9 cellular contexts compared by ENCODE assay signal in the genomic region with DNA sequence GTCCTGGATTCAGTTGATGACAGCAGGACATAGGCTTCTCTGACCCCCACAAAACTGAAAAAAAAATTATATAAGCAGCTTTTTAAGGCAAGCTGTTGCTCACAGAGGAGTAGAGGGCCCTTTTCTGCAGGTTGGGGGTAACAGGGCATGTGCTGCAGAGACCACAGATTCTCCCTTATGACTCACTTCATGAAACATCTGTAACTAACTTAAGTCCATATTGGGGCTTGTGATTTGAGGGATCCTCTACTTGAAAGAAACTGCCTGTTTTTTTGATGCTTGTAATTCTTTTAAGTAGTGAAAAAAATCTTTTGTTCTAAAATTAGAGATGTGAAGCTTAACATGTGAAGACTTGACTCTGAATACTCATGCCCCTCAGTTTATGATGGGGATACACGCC. TPM values are rescaled to one million over a fixed set of nuclear protein-coding genes. Genes with fewer than 3 reads are reported as not detected.
DNase-seq lines count a peak whose midpoint lies in the region; ATAC-seq and TF ChIP-seq lines count a peak whose summit lies in the region.
"Had no signal": no experiment of that assay in that cellular context is flagged by ENCODE, and none has a peak within 500 bp of the region (broad histone marks: within the 10 kb centered on the region; RNA-seq: fewer than 3 reads in every experiment).

No MANE protein-coding gene starts in this region.

- POLR2A ChIA-PET in GM10248 (lab: Yijun Ruan, JAX), result no interaction called here

- DNase-seq in GM10248 (ENCODE audit: extremely low spot score), result peak; percentile 75
- peak; percentile 86 for DNase-seq in choroid plexus epithelial cell (ENCODE audit: low read depth)
- DNase-seq in NCI-H510A treated with DMSO at 0.1 percent for 48 hours (lab: John Stamatoyannopoulos, UW), result no peak
- DNase-seq in ureter (ENCODE audit: low spot score), result no peak
- no peak for DNase-seq in ACHN
- no peak for DNase-seq in right lobe of liver

- ATAC-seq in GM19463 (IDR thresholded peaks at IDR 0.05; ENCODE audit: unreplicated experiment) (peak; percentile 98), HG03342 (IDR thresholded peaks at IDR 0.05; ENCODE audit: unreplicated experiment) (peak; percentile 98), right lobe of liver (no peak)

- TF ChIP-seq CTCF in GM10248 (IDR thresholded peaks at IDR 0.05; ENCODE audit: control extremely low read depth, extremely low read depth, low read depth, missing control alignments) (no peak), choroid plexus epithelial cell (conservative IDR thresholded peaks at IDR 0.05; ENCODE audit: low read depth, low read length) (no peak), right lobe of liver (IDR thresholded peaks at IDR 0.05) (no peak)

- no peaks in the 10 kb centered on the region for H3K4me1 ChIP-seq in right lobe of liver

- peaks cover 0 to 86% (median 47%) of the 10 kb centered on the region in 4 donors for H3K36me3 ChIP-seq in right lobe of liver

- TF ChIP-seq POLR2A in right lobe of liver (IDR thresholded peaks at IDR 0.05), result no peak

- H3K9me3 ChIP-seq in right lobe of liver, result no peaks in the 10 kb centered on the region

- H3K27me3 ChIP-seq in right lobe of liver, result no peaks in the 10 kb centered on the region

- in situ Hi-C loops in ACHN (cut with HindIII; ENCODE audit: low pct_ligation_motif_present, low pct_unique_long_range_greater_than_20kb, low sequenced_read_pairs), result no loop called here

- 100% methylated on average over 1 of the region's 1 CpG for WGBS in right lobe of liver (ENCODE audit: insufficient coverage, low coverage, low lambda C conversion rate, missing lambda C conversion rate)

- no peak overlapping the region for H3K27ac ChIP-seq in right lobe of liver
- H3K27ac ChIP-seq: HL-60 had no signal

- H3K4me3 ChIP-seq in choroid plexus epithelial cell (ENCODE audit: low read depth, low read length) (no peak overlapping the region), right lobe of liver (no peak overlapping the region)

- CTCF ChIA-PET in GM10248 (lab: Yijun Ruan, JAX), result interaction anchor here (0.9 to 4.2 kb wide), 10 partner anchors 8 to 110 kb away, joined by 3 to 23 read pairs (median 6); no protein-coding TSS in a partner anchor

- intact Hi-C loops in right lobe of liver (cut with DNase I), result no loop called here

RNA-seq across cellular contexts. Expression of a gene that starts 33.4 kb away (rescaled TPM):
- total RNA-seq in ureter, result 282 TPM
- total RNA-seq in right lobe of liver, result 100 to 1,000 TPM in 4 of 6 experiments, 10 to 100 TPM in 2; 92.0 to 131 (median 106) TPM

Comparison
In these comparisons a context has a peak if more than half of its experiments do, and no peak if none do; other contexts are left out.
1. DNase-seq: peak in GM10248 (single experiment) and choroid plexus epithelial cell (single experiment); none in NCI-H510A treated with DMSO at 0.1 percent for 48 hours (single experiment), ureter (single experiment), ACHN (single experiment) and right lobe of liver (0 of 3).
2. ATAC-seq: peak in GM19463 (single experiment) and HG03342 (single experiment); none in right lobe of liver (0 of 4).